ENCODE assay signal across 8 cellular contexts in the genomic region with DNA sequence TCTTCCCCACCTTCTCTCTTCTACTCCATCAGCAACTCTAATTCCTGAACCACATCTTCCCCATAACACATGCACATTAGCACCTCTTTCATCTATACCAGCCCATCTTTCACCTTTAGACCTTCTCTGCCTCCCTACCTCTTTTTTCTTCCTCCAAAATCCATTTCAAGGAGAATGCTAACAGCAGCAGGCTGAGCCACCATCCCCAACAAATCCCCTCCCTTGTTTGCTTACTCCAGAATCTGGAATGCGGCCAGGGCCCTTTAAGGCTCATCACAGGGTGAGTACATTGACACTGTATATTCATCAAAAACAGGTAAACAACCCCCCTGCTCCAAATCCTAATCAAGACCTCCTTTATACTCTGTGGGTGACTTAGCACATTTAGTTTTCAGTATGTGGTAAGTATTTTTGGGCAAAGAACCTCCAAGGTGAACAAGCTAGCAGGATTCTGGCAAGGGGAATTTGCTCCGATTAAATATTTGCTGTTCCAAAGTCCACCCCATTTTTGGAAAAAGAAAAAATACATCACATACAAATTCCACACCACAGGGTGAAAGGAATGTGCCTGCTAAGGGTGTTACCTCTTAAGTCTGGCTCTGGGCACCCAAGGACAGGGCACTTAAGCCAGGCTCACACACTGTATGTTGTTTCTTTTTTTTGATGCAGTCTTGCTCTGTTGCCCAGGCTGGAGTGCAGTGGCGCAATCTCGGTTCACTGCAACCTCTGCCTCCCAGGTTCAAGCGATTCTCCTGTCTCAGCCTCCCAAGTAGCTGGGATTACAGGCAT.
DNase-seq lines count a peak whose midpoint lies in the region; ATAC-seq and TF ChIP-seq lines count a peak whose summit lies in the region.

No MANE protein-coding gene starts in this region.

- no peak for DNase-seq in right cardiac atrium
- no peak for DNase-seq in cardiac septum (ENCODE audit: low spot score)
- DNase-seq in OCI-LY7 (ENCODE audit: low spot score): peak; percentile 45
- no peak for DNase-seq in GM19240 (ENCODE audit: insufficient read length, low spot score)
- DNase-seq in NK-92 treated with Interleukin-12 subunit alpha and Interleukin-12 subunit beta, amount 100 ng/mL, for 24 hours (lab: John Stamatoyannopoulos, UW): no peak

- H3K4me1 ChIP-seq in right cardiac atrium (ENCODE audit: control insufficient read depth, insufficient read depth, low read length) (peaks cover 11% of the 10 kb centered on the region), OCI-LY7 (ENCODE audit: insufficient read depth, low read length, poor library complexity, severe bottlenecking) (peaks cover 99% of the 10 kb centered on the region), iPS-15b (ENCODE audit: control insufficient read depth, insufficient read depth, low read length) (peaks cover 45% of the 10 kb centered on the region)

- ATAC-seq in right cardiac atrium: peak; percentile 32 to 50
- ATAC-seq in HG02610 (IDR thresholded peaks at IDR 0.05; ENCODE audit: unreplicated experiment): no peak
- ATAC-seq in GM21786 (IDR thresholded peaks at IDR 0.05; ENCODE audit: unreplicated experiment): no peak

- H3K27ac ChIP-seq in right cardiac atrium (ENCODE audit: low read length): no peak overlapping the region
- peak overlapping the region; percentile 98 for H3K27ac ChIP-seq in OCI-LY7 (ENCODE audit: low read depth, low read length, poor library complexity, severe bottlenecking)

- peak overlapping the region; percentile 71 for H3K4me2 ChIP-seq in OCI-LY7 (ENCODE audit: low read length)

- no peaks in the 10 kb centered on the region for H3K9me2 ChIP-seq in OCI-LY7 (ENCODE audit: insufficient read depth, low read length)

- CTCF ChIA-PET in OCI-LY7 (lab: Charles Lee; ENCODE audit: unreplicated experiment): interaction anchor here (1.5 kb wide), 1 partner anchor 9 kb away, joined by 4 read pairs; no protein-coding TSS in a partner anchor

- intact Hi-C loops in right cardiac atrium (cut with DNase I) (no loop called here), cardiac septum (cut with DNase I) (loop anchor here (5.0 kb wide), 1 partner anchor 42 kb away; no protein-coding TSS in a partner anchor), OCI-LY7 (cut with micrococcal nuclease; ENCODE audit: unreplicated experiment) (loop anchor here (5.0 to 10.0 kb wide), 4 partner anchors 202 to 1460 kb away; a partner anchor contains a TSS)

- no peaks in the 10 kb centered on the region for H4K20me1 ChIP-seq in OCI-LY7 (ENCODE audit: insufficient read depth, low read length)

- H3K36me3 ChIP-seq in OCI-LY7 (ENCODE audit: insufficient read depth, low read length): peaks cover 14% of the 10 kb centered on the region; the same call in 1 of the 2 replicates
- no peaks in the 10 kb centered on the region for H3K36me3 ChIP-seq in iPS-15b (ENCODE audit: control insufficient read depth, insufficient read depth, low read length)

- no peak overlapping the region for H2AFZ ChIP-seq in OCI-LY7 (ENCODE audit: low read length)

- POLR2A ChIA-PET in OCI-LY7 (lab: Charles Lee): interaction anchor here (0.6 to 7.2 kb wide), 6 partner anchors 9 to 84 kb away, joined by 4 to 91 read pairs (median 7); a partner anchor contains a TSS

- TF ChIP-seq CTCF in OCI-LY7 (conservative IDR thresholded peaks at IDR 0.05; ENCODE audit: low read length): no peak

- H3K27me3 ChIP-seq in right cardiac atrium (ENCODE audit: control insufficient read depth, insufficient read depth) (no peaks in the 10 kb centered on the region), iPS-15b (ENCODE audit: control insufficient read depth, insufficient read depth, low read length) (no peaks in the 10 kb centered on the region)

- no TSS peak for BruUV-seq in OCI-LY7 (replicated peaks; lab: Mats Ljungman, UMichigan)

- H3K4me3 ChIP-seq in right cardiac atrium (ENCODE audit: low read length) (no peak overlapping the region), OCI-LY7 (ENCODE audit: low read depth, low read length, poor library complexity, severe bottlenecking) (peak overlapping the region; percentile 43), iPS-15b (ENCODE audit: low read depth, low read length) (no peak overlapping the region)

- H3K9me3 ChIP-seq in right cardiac atrium (ENCODE audit: control insufficient read depth, low read length) (no peaks in the 10 kb centered on the region), OCI-LY7 (ENCODE audit: low read length) (no peaks in the 10 kb centered on the region), iPS-15b (ENCODE audit: control insufficient read depth, insufficient read depth, low read length) (no peaks in the 10 kb centered on the region)

- peaks cover 69% of the 10 kb centered on the region for H3K79me2 ChIP-seq in OCI-LY7 (ENCODE audit: insufficient read depth, low read depth, low read length)

- WGBS in right cardiac atrium: 83% methylated on average over 5 of the region's 5 CpGs

- peak overlapping the region; percentile 71 for H3K9ac ChIP-seq in iPS-15b (ENCODE audit: low read depth, low read length)

Comparison
In these comparisons a context has a peak if more than half of its experiments do, and no peak if none do; other contexts are left out.
1. intact Hi-C loops: an anchor here in cardiac septum (5.0 kb wide) and OCI-LY7 (5.0 to 10.0 kb wide); none called in right cardiac atrium.
2. ATAC-seq: peak in right cardiac atrium (2 of 2); none in HG02610 (single experiment) and GM21786 (single experiment).